In genomic region chr2:200278694-200279316, GRCh38 we compare ENCODE assay signal across 22 cellular contexts.
"Had no signal": no experiment of that assay in that cellular context is flagged by ENCODE, and none has a peak within 500 bp of the region (broad histone marks: within the 10 kb centered on the region; RNA-seq: fewer than 3 reads in every experiment).

No MANE protein-coding gene starts in this region.

- DNase-seq: activated B cell treated with CpG ODN at 0.5 μM for 24 hours; activated CD4-positive, alpha-beta memory T cell treated with anti-CD3 and anti-CD28 coated beads, Interleukin-2, amount 10 ng/mL, durations not matched to agents 7 days and 5 days; activated CD4-positive, alpha-beta T cell treated with anti-CD3 and anti-CD28 coated beads for 4 hours; activated naive CD4-positive, alpha-beta T cell treated with Interleukin-2 at 50 U/mL for 16 hours; activated naive CD8-positive, alpha-beta T cell treated with anti-CD3 and anti-CD28 coated beads, Interleukin-2, amount 10 ng/mL, durations not matched to agents 7 days and 5 days; activated T-cell treated with anti-CD3 and anti-CD28 coated beads, Interleukin-2, amount 50 U/mL, for 1 hour; amygdala; caudate nucleus; effector memory CD8-positive, alpha-beta T cell; left cardiac atrium; natural killer cell; posterior cingulate gyrus; retina; stimulated activated CD4-positive, alpha-beta T cell treated with anti-CD3 and anti-CD28 coated beads, Interleukin-12 subunit alpha, Interleukin-12 subunit beta, amount 100 ng/mL, for 4 hours; stimulated activated CD4-positive, alpha-beta T cell treated with anti-CD3 and anti-CD28 coated beads, Interleukin-1b, Interleukin-23, amount 100 ng/mL, for 48 hours; stimulated activated naive CD8-positive, alpha-beta T cell treated with anti-CD3 and anti-CD28 coated beads, Interleukin-15, Interleukin-2, amounts not matched to agents 100 U/mL and 50 U/mL, for 24 hours; substantia nigra; T-cell; uterus had no signal

- H3K9me3 ChIP-seq: esophagus muscularis mucosa, neutrophil, tibial nerve, uterus had no signal

- ATAC-seq: effector memory CD8-positive, alpha-beta T cell; left cardiac atrium; natural killer cell; stimulated activated naive CD8-positive, alpha-beta T cell treated with anti-CD3 and anti-CD28 coated beads, Interleukin-15, Interleukin-2, amounts not matched to agents 100 U/mL and 50 U/mL, for 24 hours; T-cell had no signal

- H3K36me3 ChIP-seq: esophagus muscularis mucosa, neutrophil, tibial nerve, uterus had no signal

- H3K27ac ChIP-seq: esophagus muscularis mucosa, neutrophil, tibial nerve, uterus had no signal

- H3K4me3 ChIP-seq: esophagus muscularis mucosa, tibial nerve, uterus had no signal

- H3K4me1 ChIP-seq: esophagus muscularis mucosa, uterus had no signal

- H3K27me3 ChIP-seq: esophagus muscularis mucosa, tibial nerve, uterus had no signal
